ENCODE assay signal across 8 cellular contexts in genomic region chr4:48681856-48682255, GRCh38.
A peak's percentile ranks its signal among the peaks of the same experiment; 100 is the strongest.
DNase-seq lines count a peak whose midpoint lies in the region; ATAC-seq and TF ChIP-seq lines count a peak whose summit lies in the region.

No MANE protein-coding gene starts in this region.

- TF ChIP-seq CTCF in PC-9 (conservative IDR thresholded peaks at IDR 0.05) (peak; percentile 53; the same call in 1 of the 2 replicates), fibroblast of lung (conservative IDR thresholded peaks at IDR 0.05 in 1 of 2, IDR thresholded peaks at IDR 0.05 in 1 of 2; ENCODE audit: low read depth in 1 of 2, low read length in 2 of 2) (peak; percentile 35 to 49), stomach (IDR thresholded peaks at IDR 0.05) (peak in 4 of 7 experiments; percentile 21 to 39 (median 28))

- intact Hi-C loops in PC-9 (cut with micrococcal nuclease; ENCODE audit: unreplicated experiment) = loop anchor here (1.0 to 5.0 kb wide), 3 partner anchors 46 to 104 kb away; no protein-coding TSS in a partner anchor
- intact Hi-C loops in stomach (cut with DNase I; ENCODE audit: low total_unique reads) = no loop called here

- no peak for TF ChIP-seq POLR2A in stomach (IDR thresholded peaks at IDR 0.05)

- no peaks in the 10 kb centered on the region for H3K9me2 ChIP-seq in PC-9 (ENCODE audit: insufficient read depth)

- no peak overlapping the region for H3K9ac ChIP-seq in fibroblast of lung (ENCODE audit: insufficient read depth, low read length)

- BruUV-seq in PC-9 (replicated peaks; lab: Mats Ljungman, UMichigan) = no TSS peak

- H2AFZ ChIP-seq in PC-9 (no peak overlapping the region), fibroblast of lung (ENCODE audit: low read length) (no peak overlapping the region)

- no peak for TF ChIP-seq EP300 in stomach (IDR thresholded peaks at IDR 0.05)

- no peak overlapping the region for H3K4me2 ChIP-seq in PC-9
- no peak overlapping the region for H3K4me2 ChIP-seq in fibroblast of lung (ENCODE audit: extremely low read depth, insufficient read depth, low read length)

- H3K79me2 ChIP-seq in PC-9 (ENCODE audit: low read depth) = 0 out of 2 replicates have a peak, but pooled peaks cover 9% of the 10 kb centered on the region
- H3K79me2 ChIP-seq in fibroblast of lung (ENCODE audit: control insufficient read depth, insufficient read depth, low read length) = no peaks in the 10 kb centered on the region

- CTCF ChIA-PET in PC-9 (lab: Charles Lee) = interaction anchor here (0.5 kb wide), 1 partner anchor 263 kb away, joined by 7 read pairs; no protein-coding TSS in a partner anchor

- H3K4me3 ChIP-seq in PC-9 (no peak overlapping the region), fibroblast of lung (replicated peaks in 1 of 4; ENCODE audit: control extremely low read depth in 1 of 4, insufficient read depth in 1 of 4, low read depth in 3 of 4, low read length in 4 of 4) (no peak overlapping the region), stomach (no peak overlapping the region)

- no peaks in the 10 kb centered on the region for H3K9me3 ChIP-seq in PC-9 (ENCODE audit: insufficient read depth, low read depth)
- H3K9me3 ChIP-seq in fibroblast of lung (ENCODE audit: control insufficient read depth, insufficient read depth, low read depth, low read length) = no peaks in the 10 kb centered on the region
- no peaks in the 10 kb centered on the region for H3K9me3 ChIP-seq in stomach

- H3F3A ChIP-seq in PC-9 (ENCODE audit: insufficient read depth, low read depth) = peaks cover 3% of the 10 kb centered on the region

- H3K27me3 ChIP-seq in PC-9 (ENCODE audit: insufficient read depth, low read depth) = no peaks in the 10 kb centered on the region
- no peaks in the 10 kb centered on the region for H3K27me3 ChIP-seq in fibroblast of lung (ENCODE audit: control insufficient read depth, insufficient read depth, low read length)
- H3K27me3 ChIP-seq in stomach = no peaks in the 10 kb centered on the region

- H3K27ac ChIP-seq in PC-9 (no peak overlapping the region), fibroblast of lung (ENCODE audit: insufficient read depth, low read length) (no peak overlapping the region), stomach (peak overlapping the region in 3 of 5 donors; percentile 37 to 70 (median 59))

- DNase-seq in activated gamma-delta T cell treated with Interleukin-2 at 50 U/mL for 16 hours = peak; percentile 7
- no peak for DNase-seq in activated gamma-delta T cell (lab: John Stamatoyannopoulos, UW)
- peak in 1 of 2 experiments; percentile 47 for DNase-seq in PC-9
- DNase-seq in fibroblast of lung (ENCODE audit: low read depth in 2 of 2) = peak; percentile 33 to 57
- no peak for DNase-seq in stomach
- no peak for DNase-seq in foreskin melanocyte

- H3K36me3 ChIP-seq in PC-9 (ENCODE audit: low read depth) (no peaks in the 10 kb centered on the region), fibroblast of lung (ENCODE audit: control insufficient read depth, insufficient read depth, low read length) (no peaks in the 10 kb centered on the region), stomach (no peaks in the 10 kb centered on the region)

- H4K20me1 ChIP-seq in PC-9 (ENCODE audit: insufficient read depth) (no peaks in the 10 kb centered on the region), fibroblast of lung (ENCODE audit: control insufficient read depth, extremely low read depth, insufficient read depth, low read length) (no peaks in the 10 kb centered on the region)

- POLR2A ChIA-PET in PC-9 (lab: Charles Lee; ENCODE audit: unreplicated experiment) = no interaction called here

- ATAC-seq in HG02623 (IDR thresholded peaks at IDR 0.05; ENCODE audit: unreplicated experiment) = peak; percentile 78
- ATAC-seq in HG03175 (IDR thresholded peaks at IDR 0.05; ENCODE audit: unreplicated experiment) = no peak

- H3K4me1 ChIP-seq in PC-9 (replicated peaks; ENCODE audit: insufficient read depth) (no peaks in the 10 kb centered on the region), fibroblast of lung (ENCODE audit: control insufficient read depth, extremely low read depth, insufficient read depth, low read length) (no peaks in the 10 kb centered on the region), stomach (peaks cover 0 to 30% (median 18%) of the 10 kb centered on the region in 4 donors)

Comparison
In these comparisons a context has a peak if more than half of its experiments do, and no peak if none do; other contexts are left out.
1. DNase-seq: peak in activated gamma-delta T cell treated with Interleukin-2 at 50 U/mL for 16 hours (single experiment) and fibroblast of lung (2 of 2); none in activated gamma-delta T cell (single experiment), stomach (single experiment) and foreskin melanocyte (single experiment).
2. H3K27ac ChIP-seq: peak in stomach (3 of 5); none in PC-9 (single experiment) and fibroblast of lung (single experiment).
3. Peak in every context shown above with its lines, with median percentiles within 50 percentile points of each other: CTCF ChIP-seq.